Comparison of ENCODE assay signal across 1 cellular context in the genomic region with DNA sequence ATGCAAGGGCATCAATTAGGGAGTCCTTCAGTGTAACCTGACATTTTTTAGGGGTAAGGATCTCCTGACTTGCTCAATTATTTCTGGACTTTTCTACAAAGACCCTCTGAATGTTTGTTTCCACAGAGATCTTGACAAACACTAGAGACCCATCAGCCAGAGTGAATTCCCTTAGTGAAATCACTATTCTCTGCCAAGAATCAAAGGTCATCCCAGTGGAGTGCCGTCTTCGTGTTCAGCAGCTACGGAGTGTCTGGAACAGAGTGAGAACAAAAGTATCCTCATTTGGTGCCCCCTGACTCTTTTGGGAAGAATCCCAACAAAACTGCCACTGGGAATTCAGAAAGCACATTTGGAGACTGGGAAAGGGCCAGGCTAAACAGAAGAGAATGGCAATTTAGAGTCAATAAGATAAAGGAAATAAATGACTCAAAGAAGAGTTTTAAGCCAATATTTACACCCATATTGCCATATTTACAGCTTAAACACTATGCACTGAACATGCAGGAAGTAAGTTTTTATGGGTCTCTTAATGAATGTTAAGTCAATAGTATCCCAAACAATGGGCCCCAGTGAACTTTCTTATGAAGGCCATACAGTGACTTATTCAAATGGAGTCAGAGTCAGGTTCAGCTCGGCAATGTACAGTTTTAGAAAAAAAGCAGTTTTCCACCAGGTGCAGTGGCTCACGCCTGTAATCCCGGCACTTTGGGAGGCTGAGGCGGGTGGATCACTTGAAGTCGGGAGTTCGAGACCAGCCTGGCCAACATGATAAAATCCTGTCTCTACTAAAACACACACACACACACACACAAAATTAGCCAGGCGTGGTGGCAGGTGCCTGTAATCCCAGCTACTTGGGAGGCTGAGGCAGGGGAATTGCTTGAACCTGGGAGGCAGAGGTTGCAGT.
TF ChIP-seq lines count a peak whose summit lies in the region.

No MANE protein-coding gene starts in this region.

TF ChIP-seq in HepG2, 621 proteins besides CTCF, POLR2A, EP300 and RAD21 (continued from another document and continues in another):
- TF ChIP-seq, protein P1, sequence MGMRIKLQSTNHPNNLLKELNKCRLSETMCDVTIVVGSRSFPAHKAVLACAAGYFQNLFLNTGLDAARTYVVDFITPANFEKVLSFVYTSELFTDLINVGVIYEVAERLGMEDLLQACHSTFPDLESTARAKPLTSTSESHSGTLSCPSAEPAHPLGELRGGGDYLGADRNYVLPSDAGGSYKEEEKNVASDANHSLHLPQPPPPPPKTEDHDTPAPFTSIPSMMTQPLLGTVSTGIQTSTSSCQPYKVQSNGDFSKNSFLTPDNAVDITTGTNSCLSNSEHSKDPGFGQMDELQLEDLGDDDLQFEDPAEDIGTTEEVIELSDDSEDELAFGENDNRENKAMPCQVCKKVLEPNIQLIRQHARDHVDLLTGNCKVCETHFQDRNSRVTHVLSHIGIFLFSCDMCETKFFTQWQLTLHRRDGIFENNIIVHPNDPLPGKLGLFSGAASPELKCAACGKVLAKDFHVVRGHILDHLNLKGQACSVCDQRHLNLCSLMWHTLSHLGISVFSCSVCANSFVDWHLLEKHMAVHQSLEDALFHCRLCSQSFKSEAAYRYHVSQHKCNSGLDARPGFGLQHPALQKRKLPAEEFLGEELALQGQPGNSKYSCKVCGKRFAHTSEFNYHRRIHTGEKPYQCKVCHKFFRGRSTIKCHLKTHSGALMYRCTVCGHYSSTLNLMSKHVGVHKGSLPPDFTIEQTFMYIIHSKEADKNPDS (CRISPR knock-in tag; IDR thresholded peaks at IDR 0.05): no peak
- TF ChIP-seq ZNF746 (CRISPR knock-in tag; IDR thresholded peaks at IDR 0.05) (no peak), RNF2 (conservative IDR thresholded peaks at IDR 0.05; ENCODE audit: low read depth) (no peak), NR2F6 (IDR thresholded peaks at IDR 0.05) (peak; percentile 73; the same call in 1 of the 2 replicates), NR2F6 (CRISPR knock-in tag; IDR thresholded peaks at IDR 0.05) (no peak), ZNF329 (CRISPR knock-in tag; IDR thresholded peaks at IDR 0.05; ENCODE audit: low read depth) (no peak), ZNF431 (CRISPR knock-in tag; IDR thresholded peaks at IDR 0.05; ENCODE audit: borderline replicate concordance, low read depth) (no peak), HDAC1 (CRISPR knock-in tag; IDR thresholded peaks at IDR 0.05) (0 out of 2 replicates have a peak, but pooled peaks have one; percentile 27), HOXA9 (CRISPR knock-in tag; IDR thresholded peaks at IDR 0.05; ENCODE audit: borderline replicate concordance) (no peak), PHF21A (CRISPR knock-in tag; IDR thresholded peaks at IDR 0.05) (no peak), ZNF251 (CRISPR knock-in tag; IDR thresholded peaks at IDR 0.05) (no peak), NCOA2 (CRISPR knock-in tag; IDR thresholded peaks at IDR 0.05) (peak; percentile 57; the same call in 1 of the 2 replicates), NFIC (IDR thresholded peaks at IDR 0.05; ENCODE audit: low read length) (peak; percentile 76), NFIB (CRISPR knock-in tag; IDR thresholded peaks at IDR 0.05; ENCODE audit: borderline replicate concordance) (no peak), MIER2 (CRISPR knock-in tag; IDR thresholded peaks at IDR 0.05) (no peak), POLR2AphosphoS2 (IDR thresholded peaks at IDR 0.05; ENCODE audit: low read depth, low read length) (no peak), TCF12 (IDR thresholded peaks at IDR 0.05) (no peak), TCF12 (CRISPR knock-in tag; IDR thresholded peaks at IDR 0.05) (no peak), ZNF343 (CRISPR knock-in tag; IDR thresholded peaks at IDR 0.05) (no peak), MATR3 (CRISPR knock-in tag; IDR thresholded peaks at IDR 0.05) (no peak), ZNF12 (CRISPR knock-in tag; IDR thresholded peaks at IDR 0.05) (0 out of 2 replicates have a peak, but pooled peaks have one; percentile 33), NCOA5 (CRISPR knock-in tag; IDR thresholded peaks at IDR 0.05) (no peak), MIXL1 (CRISPR knock-in tag; IDR thresholded peaks at IDR 0.05) (peak; percentile 70; the same call in 1 of the 2 replicates), TBX3 (IDR thresholded peaks at IDR 0.05; ENCODE audit: borderline replicate concordance) (peak; percentile 84), RFX1 (IDR thresholded peaks at IDR 0.05) (no peak), DNMT3B (CRISPR knock-in tag; conservative IDR thresholded peaks at IDR 0.05) (no peak), ZNF446 (CRISPR knock-in tag; IDR thresholded peaks at IDR 0.05) (no peak), ETV5 (CRISPR knock-in tag; IDR thresholded peaks at IDR 0.05; ENCODE audit: borderline replicate concordance) (peak; percentile 52; the same call in 1 of the 2 replicates)
- TF ChIP-seq, protein P2, sequence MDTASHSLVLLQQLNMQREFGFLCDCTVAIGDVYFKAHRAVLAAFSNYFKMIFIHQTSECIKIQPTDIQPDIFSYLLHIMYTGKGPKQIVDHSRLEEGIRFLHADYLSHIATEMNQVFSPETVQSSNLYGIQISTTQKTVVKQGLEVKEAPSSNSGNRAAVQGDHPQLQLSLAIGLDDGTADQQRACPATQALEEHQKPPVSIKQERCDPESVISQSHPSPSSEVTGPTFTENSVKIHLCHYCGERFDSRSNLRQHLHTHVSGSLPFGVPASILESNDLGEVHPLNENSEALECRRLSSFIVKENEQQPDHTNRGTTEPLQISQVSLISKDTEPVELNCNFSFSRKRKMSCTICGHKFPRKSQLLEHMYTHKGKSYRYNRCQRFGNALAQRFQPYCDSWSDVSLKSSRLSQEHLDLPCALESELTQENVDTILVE (CRISPR knock-in tag; IDR thresholded peaks at IDR 0.05): no peak
- TF ChIP-seq, protein P3, sequence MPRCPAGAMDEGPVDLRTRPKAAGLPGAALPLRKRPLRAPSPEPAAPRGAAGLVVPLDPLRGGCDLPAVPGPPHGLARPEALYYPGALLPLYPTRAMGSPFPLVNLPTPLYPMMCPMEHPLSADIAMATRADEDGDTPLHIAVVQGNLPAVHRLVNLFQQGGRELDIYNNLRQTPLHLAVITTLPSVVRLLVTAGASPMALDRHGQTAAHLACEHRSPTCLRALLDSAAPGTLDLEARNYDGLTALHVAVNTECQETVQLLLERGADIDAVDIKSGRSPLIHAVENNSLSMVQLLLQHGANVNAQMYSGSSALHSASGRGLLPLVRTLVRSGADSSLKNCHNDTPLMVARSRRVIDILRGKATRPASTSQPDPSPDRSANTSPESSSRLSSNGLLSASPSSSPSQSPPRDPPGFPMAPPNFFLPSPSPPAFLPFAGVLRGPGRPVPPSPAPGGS (CRISPR knock-in tag; IDR thresholded peaks at IDR 0.05): no peak
- TF ChIP-seq, protein P4, sequence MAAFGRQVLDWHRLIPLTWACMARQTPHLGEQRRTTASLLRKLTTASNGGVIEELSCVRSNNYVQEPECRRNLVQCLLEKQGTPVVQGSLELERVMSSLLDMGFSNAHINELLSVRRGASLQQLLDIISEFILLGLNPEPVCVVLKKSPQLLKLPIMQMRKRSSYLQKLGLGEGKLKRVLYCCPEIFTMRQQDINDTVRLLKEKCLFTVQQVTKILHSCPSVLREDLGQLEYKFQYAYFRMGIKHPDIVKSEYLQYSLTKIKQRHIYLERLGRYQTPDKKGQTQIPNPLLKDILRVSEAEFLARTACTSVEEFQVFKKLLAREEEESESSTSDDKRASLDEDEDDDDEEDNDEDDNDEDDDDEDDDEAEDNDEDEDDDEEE (CRISPR knock-in tag; IDR thresholded peaks at IDR 0.05): no peak
- TF ChIP-seq, protein P5, sequence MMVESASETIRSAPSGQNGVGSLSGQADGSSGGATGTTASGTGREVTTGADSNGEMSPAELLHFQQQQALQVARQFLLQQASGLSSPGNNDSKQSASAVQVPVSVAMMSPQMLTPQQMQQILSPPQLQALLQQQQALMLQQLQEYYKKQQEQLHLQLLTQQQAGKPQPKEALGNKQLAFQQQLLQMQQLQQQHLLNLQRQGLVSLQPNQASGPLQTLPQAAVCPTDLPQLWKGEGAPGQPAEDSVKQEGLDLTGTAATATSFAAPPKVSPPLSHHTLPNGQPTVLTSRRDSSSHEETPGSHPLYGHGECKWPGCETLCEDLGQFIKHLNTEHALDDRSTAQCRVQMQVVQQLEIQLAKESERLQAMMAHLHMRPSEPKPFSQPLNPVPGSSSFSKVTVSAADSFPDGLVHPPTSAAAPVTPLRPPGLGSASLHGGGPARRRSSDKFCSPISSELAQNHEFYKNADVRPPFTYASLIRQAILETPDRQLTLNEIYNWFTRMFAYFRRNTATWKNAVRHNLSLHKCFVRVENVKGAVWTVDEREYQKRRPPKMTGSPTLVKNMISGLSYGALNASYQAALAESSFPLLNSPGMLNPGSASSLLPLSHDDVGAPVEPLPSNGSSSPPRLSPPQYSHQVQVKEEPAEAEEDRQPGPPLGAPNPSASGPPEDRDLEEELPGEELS (CRISPR knock-in tag; IDR thresholded peaks at IDR 0.05): peak; percentile 34; the same call in 1 of the 2 replicates
- TF ChIP-seq, protein P6, sequence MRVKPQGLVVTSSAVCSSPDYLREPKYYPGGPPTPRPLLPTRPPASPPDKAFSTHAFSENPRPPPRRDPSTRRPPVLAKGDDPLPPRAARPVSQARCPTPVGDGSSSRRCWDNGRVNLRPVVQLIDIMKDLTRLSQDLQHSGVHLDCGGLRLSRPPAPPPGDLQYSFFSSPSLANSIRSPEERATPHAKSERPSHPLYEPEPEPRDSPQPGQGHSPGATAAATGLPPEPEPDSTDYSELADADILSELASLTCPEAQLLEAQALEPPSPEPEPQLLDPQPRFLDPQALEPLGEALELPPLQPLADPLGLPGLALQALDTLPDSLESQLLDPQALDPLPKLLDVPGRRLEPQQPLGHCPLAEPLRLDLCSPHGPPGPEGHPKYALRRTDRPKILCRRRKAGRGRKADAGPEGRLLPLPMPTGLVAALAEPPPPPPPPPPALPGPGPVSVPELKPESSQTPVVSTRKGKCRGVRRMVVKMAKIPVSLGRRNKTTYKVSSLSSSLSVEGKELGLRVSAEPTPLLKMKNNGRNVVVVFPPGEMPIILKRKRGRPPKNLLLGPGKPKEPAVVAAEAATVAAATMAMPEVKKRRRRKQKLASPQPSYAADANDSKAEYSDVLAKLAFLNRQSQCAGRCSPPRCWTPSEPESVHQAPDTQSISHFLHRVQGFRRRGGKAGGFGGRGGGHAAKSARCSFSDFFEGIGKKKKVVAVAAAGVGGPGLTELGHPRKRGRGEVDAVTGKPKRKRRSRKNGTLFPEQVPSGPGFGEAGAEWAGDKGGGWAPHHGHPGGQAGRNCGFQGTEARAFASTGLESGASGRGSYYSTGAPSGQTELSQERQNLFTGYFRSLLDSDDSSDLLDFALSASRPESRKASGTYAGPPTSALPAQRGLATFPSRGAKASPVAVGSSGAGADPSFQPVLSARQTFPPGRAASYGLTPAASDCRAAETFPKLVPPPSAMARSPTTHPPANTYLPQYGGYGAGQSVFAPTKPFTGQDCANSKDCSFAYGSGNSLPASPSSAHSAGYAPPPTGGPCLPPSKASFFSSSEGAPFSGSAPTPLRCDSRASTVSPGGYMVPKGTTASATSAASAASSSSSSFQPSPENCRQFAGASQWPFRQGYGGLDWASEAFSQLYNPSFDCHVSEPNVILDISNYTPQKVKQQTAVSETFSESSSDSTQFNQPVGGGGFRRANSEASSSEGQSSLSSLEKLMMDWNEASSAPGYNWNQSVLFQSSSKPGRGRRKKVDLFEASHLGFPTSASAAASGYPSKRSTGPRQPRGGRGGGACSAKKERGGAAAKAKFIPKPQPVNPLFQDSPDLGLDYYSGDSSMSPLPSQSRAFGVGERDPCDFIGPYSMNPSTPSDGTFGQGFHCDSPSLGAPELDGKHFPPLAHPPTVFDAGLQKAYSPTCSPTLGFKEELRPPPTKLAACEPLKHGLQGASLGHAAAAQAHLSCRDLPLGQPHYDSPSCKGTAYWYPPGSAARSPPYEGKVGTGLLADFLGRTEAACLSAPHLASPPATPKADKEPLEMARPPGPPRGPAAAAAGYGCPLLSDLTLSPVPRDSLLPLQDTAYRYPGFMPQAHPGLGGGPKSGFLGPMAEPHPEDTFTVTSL (CRISPR knock-in tag; IDR thresholded peaks at IDR 0.05; ENCODE audit: borderline replicate concordance): peak; percentile 61; the same call in 1 of the 2 replicates
- TF ChIP-seq, protein P7, sequence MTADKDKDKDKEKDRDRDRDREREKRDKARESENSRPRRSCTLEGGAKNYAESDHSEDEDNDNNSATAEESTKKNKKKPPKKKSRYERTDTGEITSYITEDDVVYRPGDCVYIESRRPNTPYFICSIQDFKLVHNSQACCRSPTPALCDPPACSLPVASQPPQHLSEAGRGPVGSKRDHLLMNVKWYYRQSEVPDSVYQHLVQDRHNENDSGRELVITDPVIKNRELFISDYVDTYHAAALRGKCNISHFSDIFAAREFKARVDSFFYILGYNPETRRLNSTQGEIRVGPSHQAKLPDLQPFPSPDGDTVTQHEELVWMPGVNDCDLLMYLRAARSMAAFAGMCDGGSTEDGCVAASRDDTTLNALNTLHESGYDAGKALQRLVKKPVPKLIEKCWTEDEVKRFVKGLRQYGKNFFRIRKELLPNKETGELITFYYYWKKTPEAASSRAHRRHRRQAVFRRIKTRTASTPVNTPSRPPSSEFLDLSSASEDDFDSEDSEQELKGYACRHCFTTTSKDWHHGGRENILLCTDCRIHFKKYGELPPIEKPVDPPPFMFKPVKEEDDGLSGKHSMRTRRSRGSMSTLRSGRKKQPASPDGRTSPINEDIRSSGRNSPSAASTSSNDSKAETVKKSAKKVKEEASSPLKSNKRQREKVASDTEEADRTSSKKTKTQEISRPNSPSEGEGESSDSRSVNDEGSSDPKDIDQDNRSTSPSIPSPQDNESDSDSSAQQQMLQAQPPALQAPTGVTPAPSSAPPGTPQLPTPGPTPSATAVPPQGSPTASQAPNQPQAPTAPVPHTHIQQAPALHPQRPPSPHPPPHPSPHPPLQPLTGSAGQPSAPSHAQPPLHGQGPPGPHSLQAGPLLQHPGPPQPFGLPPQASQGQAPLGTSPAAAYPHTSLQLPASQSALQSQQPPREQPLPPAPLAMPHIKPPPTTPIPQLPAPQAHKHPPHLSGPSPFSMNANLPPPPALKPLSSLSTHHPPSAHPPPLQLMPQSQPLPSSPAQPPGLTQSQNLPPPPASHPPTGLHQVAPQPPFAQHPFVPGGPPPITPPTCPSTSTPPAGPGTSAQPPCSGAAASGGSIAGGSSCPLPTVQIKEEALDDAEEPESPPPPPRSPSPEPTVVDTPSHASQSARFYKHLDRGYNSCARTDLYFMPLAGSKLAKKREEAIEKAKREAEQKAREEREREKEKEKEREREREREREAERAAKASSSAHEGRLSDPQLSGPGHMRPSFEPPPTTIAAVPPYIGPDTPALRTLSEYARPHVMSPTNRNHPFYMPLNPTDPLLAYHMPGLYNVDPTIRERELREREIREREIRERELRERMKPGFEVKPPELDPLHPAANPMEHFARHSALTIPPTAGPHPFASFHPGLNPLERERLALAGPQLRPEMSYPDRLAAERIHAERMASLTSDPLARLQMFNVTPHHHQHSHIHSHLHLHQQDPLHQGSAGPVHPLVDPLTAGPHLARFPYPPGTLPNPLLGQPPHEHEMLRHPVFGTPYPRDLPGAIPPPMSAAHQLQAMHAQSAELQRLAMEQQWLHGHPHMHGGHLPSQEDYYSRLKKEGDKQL (CRISPR knock-in tag; IDR thresholded peaks at IDR 0.05; ENCODE audit: low read depth): peak; percentile 90
- TF ChIP-seq, protein P8, sequence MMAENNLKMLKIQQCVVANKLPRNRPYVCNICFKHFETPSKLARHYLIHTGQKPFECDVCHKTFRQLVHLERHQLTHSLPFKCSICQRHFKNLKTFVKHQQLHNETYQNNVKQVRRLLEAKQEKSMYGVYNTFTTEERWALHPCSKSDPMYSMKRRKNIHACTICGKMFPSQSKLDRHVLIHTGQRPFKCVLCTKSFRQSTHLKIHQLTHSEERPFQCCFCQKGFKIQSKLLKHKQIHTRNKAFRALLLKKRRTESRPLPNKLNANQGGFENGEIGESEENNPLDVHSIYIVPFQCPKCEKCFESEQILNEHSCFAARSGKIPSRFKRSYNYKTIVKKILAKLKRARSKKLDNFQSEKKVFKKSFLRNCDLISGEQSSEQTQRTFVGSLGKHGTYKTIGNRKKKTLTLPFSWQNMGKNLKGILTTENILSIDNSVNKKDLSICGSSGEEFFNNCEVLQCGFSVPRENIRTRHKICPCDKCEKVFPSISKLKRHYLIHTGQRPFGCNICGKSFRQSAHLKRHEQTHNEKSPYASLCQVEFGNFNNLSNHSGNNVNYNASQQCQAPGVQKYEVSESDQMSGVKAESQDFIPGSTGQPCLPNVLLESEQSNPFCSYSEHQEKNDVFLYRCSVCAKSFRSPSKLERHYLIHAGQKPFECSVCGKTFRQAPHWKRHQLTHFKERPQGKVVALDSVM (CRISPR knock-in tag; IDR thresholded peaks at IDR 0.05): no peak
